Comparison of ENCODE assay signal across 8 cellular contexts in the genomic region with DNA sequence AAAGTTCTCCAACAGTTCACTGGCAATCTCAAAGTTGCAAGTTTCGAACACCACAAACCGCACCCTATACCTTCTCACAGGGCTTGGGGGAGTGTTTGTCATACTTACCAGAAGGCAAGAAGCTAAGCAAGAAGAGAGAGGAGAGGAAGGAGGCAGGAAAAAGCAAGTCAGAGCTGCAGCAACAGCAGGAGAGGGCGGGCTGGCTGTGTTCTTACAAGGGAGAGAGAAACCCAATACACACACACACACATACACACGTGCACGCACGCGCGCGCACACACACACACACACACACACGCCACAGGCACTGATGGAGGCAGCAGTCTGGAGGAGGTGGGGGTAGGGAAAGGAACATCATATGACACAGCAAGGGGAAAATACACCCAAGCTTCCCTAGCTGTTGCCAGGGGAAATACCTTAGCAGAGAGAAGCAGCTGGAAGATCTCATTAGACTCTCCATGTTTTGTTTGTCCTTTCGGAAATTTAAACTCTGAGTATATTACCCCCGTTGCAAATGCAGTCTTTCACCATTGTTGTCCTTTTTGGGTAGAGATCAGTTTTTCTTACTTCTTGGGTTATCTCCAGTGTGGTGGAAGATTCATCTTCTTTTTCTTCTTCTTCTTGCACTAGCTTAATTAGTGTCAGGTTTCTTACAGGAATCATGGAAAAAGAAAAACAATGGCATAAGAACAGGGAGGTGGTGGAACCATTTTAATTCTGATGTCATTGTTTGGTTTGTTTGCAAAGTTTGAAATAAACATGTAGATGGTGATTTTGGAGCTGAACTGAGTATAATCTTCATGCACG. TPM values are rescaled to one million over a fixed set of nuclear protein-coding genes. Genes with fewer than 3 reads are reported as not detected.
DNase-seq lines count a peak whose midpoint lies in the region; ATAC-seq and TF ChIP-seq lines count a peak whose summit lies in the region.

A gene (minus strand): TSS at position 186 of the 807 bp plus-strand sequence. CDS start 3,099 bp downstream, outside the sequence.

- ATAC-seq in GM21786 (IDR thresholded peaks at IDR 0.05; ENCODE audit: unreplicated experiment) = peak; percentile 66
- peak; percentile 38 for ATAC-seq in memory B cell (ENCODE audit: low read depth)

- H3K9ac ChIP-seq in colonic mucosa (ENCODE audit: low read depth in 2 of 2, low read length in 2 of 2) = peak within 1 kb of the TSS in 1 of 2 donors; percentile 30

- no peaks in the 10 kb centered on the region for H3K9me3 Mint-ChIP-seq in memory B cell

- POLR2A ChIA-PET in GM10248 (lab: Yijun Ruan, JAX) = interaction anchor here (0.5 kb wide), 1 partner anchor 40 kb away, joined by 7 read pairs; no protein-coding TSS in a partner anchor

- no peaks in the 10 kb centered on the region for H3K27me3 Mint-ChIP-seq in memory B cell

- CTCF ChIA-PET in GM10248 (lab: Yijun Ruan, JAX) = interaction anchor here (0.8 to 2.4 kb wide), 10 partner anchors 9 to 78 kb away, joined by 3 to 11 read pairs (median 4); no protein-coding TSS in a partner anchor

- TF ChIP-seq CTCF in GM10248 (IDR thresholded peaks at IDR 0.05; ENCODE audit: control extremely low read depth, extremely low read depth, low read depth, missing control alignments) (no peak), colonic mucosa (IDR thresholded peaks at IDR 0.05) (no peak)

- peak within 1 kb of the TSS; percentile 95 for H3K27ac Mint-ChIP-seq in memory B cell

- DNase-seq in GM10248 (ENCODE audit: extremely low spot score) (peak; percentile 49), MG63 (peak; percentile 26), colonic mucosa (peak; percentile 65), memory B cell (ENCODE audit: low spot score in 2 of 2) (peak in 1 of 2 donors; percentile 31), NCI-H524 treated with DMSO at 0.1 percent for 48 hours (lab: John Stamatoyannopoulos, UW) (no peak)
- peak; percentile 63 for DNase-seq in activated CD4-positive, CD25-positive, alpha-beta regulatory T cell treated with anti-CD3 and anti-CD28 coated beads, Interleukin-2, amount 50 U/mL, for 72 hours
- peak; percentile 60 for DNase-seq in stimulated activated CD8-positive, alpha-beta memory T cell treated with anti-CD3 and anti-CD28 coated beads, Interleukin-12 subunit alpha, Interleukin-12 subunit beta, amount 100 ng/mL, for 4 hours (ENCODE audit: low read depth)

- H3K36me3 Mint-ChIP-seq in memory B cell = peaks cover 19% of the 10 kb centered on the region

- H3K9me3 ChIP-seq in MG63 (no peaks in the 10 kb centered on the region), colonic mucosa (no peaks in the 10 kb centered on the region)

- H3K4me3 ChIP-seq in MG63 (no peak within 1 kb of the TSS), colonic mucosa (no peak within 1 kb of the TSS)

- no peaks in the 10 kb centered on the region for H3K27me3 ChIP-seq in MG63
- no peaks in the 10 kb centered on the region for H3K27me3 ChIP-seq in colonic mucosa

- no peaks in the 10 kb centered on the region for H3K4me1 ChIP-seq in colonic mucosa

- H3K4me3 Mint-ChIP-seq in memory B cell = peak within 1 kb of the TSS; percentile 82

- peaks cover 48% of the 10 kb centered on the region for H3K4me1 Mint-ChIP-seq in memory B cell

- H3K27ac ChIP-seq in colonic mucosa = peak within 1 kb of the TSS; percentile 78

- H3K36me3 ChIP-seq in MG63 = no peaks in the 10 kb centered on the region
- H3K36me3 ChIP-seq in colonic mucosa = no peaks in the 10 kb centered on the region

- intact Hi-C loops in colonic mucosa (cut with DNase I) = no loop called here

RNA-seq across cellular contexts. Expression of the gene that starts here (rescaled TPM):
- total RNA-seq in MG63 (2014; rRNA removed; shearing (Covaris generic); ENCODE audit: low replicate concordance) = not detected in 2 replicates
- under 1 TPM; 0.22 to 0.29 TPM for total RNA-seq in colonic mucosa

Comparison
In these comparisons a context has a peak if more than half of its experiments do, and no peak if none do; other contexts are left out.
1. Peak in DNase-seq in MG63; RNA of the gene not detected or under 1 TPM.
2. Peak in DNase-seq and H3K27ac ChIP-seq in colonic mucosa; RNA of the gene not detected or under 1 TPM.